ENCODE assay signal across 8 cellular contexts in the genomic region with DNA sequence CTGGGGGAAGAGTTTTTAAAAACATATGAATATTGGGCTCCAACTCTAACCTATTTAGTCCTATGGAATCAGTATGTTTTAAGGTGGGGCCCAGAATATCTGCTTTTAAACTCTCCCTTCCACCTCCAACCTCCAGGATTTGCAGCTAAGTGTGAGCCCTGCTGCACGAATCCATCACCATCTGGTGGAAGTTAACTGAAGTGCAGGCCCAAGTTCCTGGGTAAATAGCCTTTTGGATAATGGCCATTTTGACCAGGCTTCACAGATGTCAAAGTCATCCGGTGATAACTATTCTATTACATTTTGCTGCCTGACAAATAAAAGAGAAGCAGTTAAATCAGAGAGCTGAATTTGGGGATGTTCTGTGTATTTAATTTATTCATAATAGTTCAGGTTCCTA.
DNase-seq lines count a peak whose midpoint lies in the region; FAIRE-seq and TF ChIP-seq lines count a peak whose summit lies in the region.

No MANE protein-coding gene starts in this region.

- H3K4me1 ChIP-seq in HEK293 (ENCODE audit: control insufficient read depth, insufficient read depth, low read length) (no peaks in the 10 kb centered on the region), Loucy (ENCODE audit: insufficient read depth, low read length, poor library complexity, severe bottlenecking) (no peaks in the 10 kb centered on the region), parathyroid adenoma (no peaks in the 10 kb centered on the region)
- H3K4me1 ChIP-seq in effector memory CD4-positive, alpha-beta T cell (ENCODE audit: control insufficient read depth, insufficient read depth, low read length, poor library complexity, severe bottlenecking): no peaks in the 10 kb centered on the region

- no peak overlapping the region for H3K4me2 ChIP-seq in Loucy (ENCODE audit: low read depth, low read length, poor library complexity, severe bottlenecking)
- no peak overlapping the region for H3K4me2 ChIP-seq in parathyroid adenoma (ENCODE audit: low read length)

- H3K27me3 ChIP-seq in Loucy (ENCODE audit: insufficient read depth, low read length, poor library complexity, severe bottlenecking) (no peaks in the 10 kb centered on the region), parathyroid adenoma (ENCODE audit: control insufficient read depth, insufficient read depth, low read length) (no peaks in the 10 kb centered on the region)
- H3K27me3 ChIP-seq in effector memory CD4-positive, alpha-beta T cell (replicated peaks; ENCODE audit: control insufficient read depth, insufficient read depth, low read length, poor library complexity, severe bottlenecking): no peaks in the 10 kb centered on the region

- POLR2A ChIA-PET in HEK293 (lab: Yijun Ruan, JAX): no interaction called here

- peak; percentile 10 for DNase-seq in RCC 7860 (ENCODE audit: low spot score)
- peak; percentile 25 for DNase-seq in fibroblast of mammary gland (ENCODE audit: low read depth)
- no peak for DNase-seq in effector memory CD4-positive, alpha-beta T cell

- H3F3A ChIP-seq in Loucy (ENCODE audit: low read depth): no peaks in the 10 kb centered on the region

- no peak overlapping the region for H3K9ac ChIP-seq in Loucy (ENCODE audit: low read depth, low read length, poor library complexity, severe bottlenecking)
- H3K9ac ChIP-seq in parathyroid adenoma: no peak overlapping the region

- CTCF ChIA-PET in HEK293 (lab: Yijun Ruan, JAX): interaction anchor here (0.6 to 2.9 kb wide), 13 partner anchors 9 to 825 kb away, joined by 3 to 15 read pairs (median 3); no protein-coding TSS in a partner anchor

- no peaks in the 10 kb centered on the region for H3K36me3 ChIP-seq in HEK293 (ENCODE audit: control insufficient read depth in 2 of 2, insufficient read depth in 1 of 2, low read length in 2 of 2)
- no peaks in the 10 kb centered on the region for H3K36me3 ChIP-seq in Loucy (ENCODE audit: insufficient read depth, low read length)
- no peaks in the 10 kb centered on the region for H3K36me3 ChIP-seq in parathyroid adenoma (ENCODE audit: control insufficient read depth, insufficient read depth, low read length)
- no peaks in the 10 kb centered on the region for H3K36me3 ChIP-seq in effector memory CD4-positive, alpha-beta T cell (ENCODE audit: control insufficient read depth, insufficient read depth, low read length)

- H3K79me2 ChIP-seq in Loucy (ENCODE audit: insufficient read depth, low read length) (no peaks in the 10 kb centered on the region), parathyroid adenoma (no peaks in the 10 kb centered on the region)

- H3K4me3 ChIP-seq in HEK293 (ENCODE audit: low read depth, low read length) (no peak overlapping the region), Loucy (ENCODE audit: low read length, poor library complexity, severe bottlenecking) (no peak overlapping the region), fibroblast of mammary gland (ENCODE audit: control insufficient read depth, low read depth, low read length) (no peak overlapping the region), parathyroid adenoma (ENCODE audit: low read depth, low read length) (no peak overlapping the region)
- H3K4me3 ChIP-seq in effector memory CD4-positive, alpha-beta T cell (ENCODE audit: insufficient read depth, low read depth, low read length, poor library complexity, severe bottlenecking): no peak overlapping the region

- no peak for FAIRE-seq in RCC 7860 (lab: Jason Lieb, UNC)

- H3K27ac ChIP-seq in 22Rv1: no peak overlapping the region
- no peak overlapping the region for H3K27ac ChIP-seq in HEK293 (ENCODE audit: extremely low read depth, low read depth, low read length)
- no peak overlapping the region for H3K27ac ChIP-seq in parathyroid adenoma
- no peak overlapping the region for H3K27ac ChIP-seq in effector memory CD4-positive, alpha-beta T cell (ENCODE audit: insufficient read depth, low read length, poor library complexity, severe bottlenecking)

- H2AFZ ChIP-seq in Loucy (ENCODE audit: low read length) (0 out of 2 replicates have a peak overlapping the region, but pooled peaks have one; percentile 13), parathyroid adenoma (no peak overlapping the region)

- H3K9me3 ChIP-seq in HEK293 (ENCODE audit: control insufficient read depth, insufficient read depth, low read depth, low read length): no peaks in the 10 kb centered on the region
- no peaks in the 10 kb centered on the region for H3K9me3 ChIP-seq in Loucy (ENCODE audit: insufficient read depth, low read depth, low read length)
- no peaks in the 10 kb centered on the region for H3K9me3 ChIP-seq in parathyroid adenoma (ENCODE audit: control insufficient read depth, low read length)
- H3K9me3 ChIP-seq in effector memory CD4-positive, alpha-beta T cell (ENCODE audit: control insufficient read depth, low read length): no peaks in the 10 kb centered on the region

- TF ChIP-seq CTCF in 22Rv1 (IDR thresholded peaks at IDR 0.05): peak; percentile 97
- TF ChIP-seq CTCF in GM12873 (IDR thresholded peaks at IDR 0.05; ENCODE audit: insufficient read depth, low read depth, low read length, missing control alignments): peak; percentile 77
- no peak for TF ChIP-seq CTCF in HEK293 (tag by site-specific recombination; IDR thresholded peaks at IDR 0.05)
- TF ChIP-seq CTCF in Loucy (conservative IDR thresholded peaks at IDR 0.05; ENCODE audit: low read length): peak; percentile 77
- peak; percentile 59 for TF ChIP-seq CTCF in fibroblast of mammary gland (conservative IDR thresholded peaks at IDR 0.05; ENCODE audit: control insufficient read depth, insufficient read depth, low read depth, low read length)
- peak; percentile 62 for TF ChIP-seq CTCF in parathyroid adenoma (IDR thresholded peaks at IDR 0.05)

- no peaks in the 10 kb centered on the region for H3K9me2 ChIP-seq in Loucy (replicated peaks; ENCODE audit: low read depth, low read length)

- H4K20me1 ChIP-seq in Loucy (ENCODE audit: insufficient read depth, low read length, poor library complexity, severe bottlenecking): no peaks in the 10 kb centered on the region

TF ChIP-seq in HEK293, 187 proteins besides CTCF, POLR2A, EP300 and RAD21:
- TF ChIP-seq ZNF654 (tag by site-specific recombination; IDR thresholded peaks at IDR 0.05; ENCODE audit: low read depth) (peak; percentile 21; the same call in 1 of the 2 replicates), ZNF2 (tag by site-specific recombination; IDR thresholded peaks at IDR 0.05) (no peak)

Comparison
In these comparisons a context has a peak if more than half of its experiments do, and no peak if none do; other contexts are left out.
1. DNase-seq: peak in RCC 7860 (single experiment) and fibroblast of mammary gland (single experiment); none in effector memory CD4-positive, alpha-beta T cell (0 of 3).